In the genomic region with DNA sequence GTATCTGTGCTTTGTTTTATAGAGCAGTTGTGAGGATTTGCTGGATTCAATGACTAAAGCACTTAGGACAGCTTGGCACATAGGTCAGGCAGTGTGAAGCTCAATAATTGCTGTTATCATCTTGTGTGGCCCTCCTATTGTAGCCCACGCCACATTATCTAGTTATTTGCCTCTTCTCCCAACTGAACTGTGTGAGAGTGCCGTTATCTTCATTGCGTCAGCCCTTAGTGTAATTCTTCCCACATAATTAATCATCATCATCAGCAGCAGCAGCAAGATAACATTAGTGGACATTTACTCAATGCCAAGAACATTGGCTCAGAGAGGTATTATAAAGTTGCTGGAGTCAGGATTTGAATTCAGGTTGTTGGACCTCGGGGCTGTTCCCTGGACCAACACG, we compare ENCODE assay signal across 19 cellular contexts.
"Had no signal": no experiment of that assay in that cellular context is flagged by ENCODE, and none has a peak within 500 bp of the region (broad histone marks: within the 10 kb centered on the region; RNA-seq: fewer than 3 reads in every experiment).

No MANE protein-coding gene starts in this region.

- DNase-seq: activated gamma-delta T cell treated with Interleukin-2 at 50 U/mL for 16 hours; activated T-cell treated with anti-CD3 and anti-CD28 coated beads, Interleukin-2, amount 50 U/mL, for 1 hour; brain microvascular endothelial cell; central memory CD4-positive, alpha-beta T cell; dermis blood vessel endothelial cell; effector CD8-positive, alpha-beta T cell; glutamatergic neuron; hypothalamus; pancreas; psoas muscle; right lobe of liver; small intestine; stimulated activated CD4-positive, alpha-beta T cell treated with anti-CD3 and anti-CD28 coated beads, Interleukin-15, amount 100 ng/mL, for 24 hours; stimulated activated CD8-positive, alpha-beta memory T cell treated with anti-CD3 and anti-CD28 coated beads, Interleukin-4, amount 100 ng/mL, for 48 hours; stimulated activated naive B cell treated with anti-CD40 and anti-IgM and Interleukin-4, amounts not matched to agents 10 μg/mL and 1 μg/mL and 100 μg/mL, for 72 hours; T-cell; trophoblast cell had no signal

- ATAC-seq: natural killer cell treated with Interleukin-12 subunit alpha and Interleukin-12 subunit beta and Interleukin-15 and Interleukin-18, amount 100 ng/mL, for 72 hours; psoas muscle; right lobe of liver; stimulated activated naive B cell treated with anti-CD40 and anti-IgM and Interleukin-4, amounts not matched to agents 10 μg/mL and 1 μg/mL and 100 μg/mL, for 72 hours; T-cell; WTC11 had no signal
